ENCODE assay signal across 9 cellular contexts in genomic region chr2:222722327-222722946, GRCh38. TPM values are rescaled to one million over a fixed set of nuclear protein-coding genes. Genes with fewer than 3 reads are reported as not detected.
A peak's percentile ranks its signal among the peaks of the same experiment; 100 is the strongest.
DNase-seq lines count a peak whose midpoint lies in the region; ATAC-seq and TF ChIP-seq lines count a peak whose summit lies in the region.
"Had no signal": no experiment of that assay in that cellular context is flagged by ENCODE, and none has a peak within 500 bp of the region (broad histone marks: within the 10 kb centered on the region; RNA-seq: fewer than 3 reads in every experiment).

No MANE protein-coding gene starts in this region.

- H3K4me1 Mint-ChIP-seq in stimulated activated naive CD8-positive, alpha-beta T cell treated with anti-CD3 and anti-CD28 coated beads, Interleukin-15, amount 100 ng/mL, for 72 hours, result no peaks in the 10 kb centered on the region

- 46 to 50% methylated on average over 2 of the region's 2 CpGs for WGBS in lower leg skin, 2 donors

- H3K4me3 ChIP-seq in adipocyte (ENCODE audit: low read length), result no peak overlapping the region
- H3K4me3 ChIP-seq in lower leg skin (ENCODE audit: low read depth, poor library complexity, severe bottlenecking), result no peak overlapping the region

- H3K27me3 ChIP-seq in adipocyte (replicated peaks; ENCODE audit: control insufficient read depth, insufficient read depth, low read length), result no peaks in the 10 kb centered on the region

- peaks cover 0 to 6% of the 10 kb centered on the region in 2 donors for H3K9me3 Mint-ChIP-seq in stimulated activated naive CD8-positive, alpha-beta T cell treated with anti-CD3 and anti-CD28 coated beads, Interleukin-15, amount 100 ng/mL, for 72 hours

- no peaks in the 10 kb centered on the region for H3K4me1 ChIP-seq in adipocyte (ENCODE audit: control insufficient read depth, insufficient read depth, low read length)

- no peaks in the 10 kb centered on the region for H3K27me3 Mint-ChIP-seq in stimulated activated naive CD8-positive, alpha-beta T cell treated with anti-CD3 and anti-CD28 coated beads, Interleukin-15, amount 100 ng/mL, for 72 hours

- no peak overlapping the region for H3K9ac ChIP-seq in adipocyte (ENCODE audit: low read length)
- H3K9ac ChIP-seq: KMS-11 had no signal

- no peak overlapping the region for H3K27ac Mint-ChIP-seq in stimulated activated naive CD8-positive, alpha-beta T cell treated with anti-CD3 and anti-CD28 coated beads, Interleukin-15, amount 100 ng/mL, for 72 hours

- TF ChIP-seq POLR2A in lower leg skin (IDR thresholded peaks at IDR 0.05), result no peak

- no peaks in the 10 kb centered on the region for H3K9me3 ChIP-seq in adipocyte (ENCODE audit: control insufficient read depth, low read length)

- ATAC-seq in stimulated activated naive CD8-positive, alpha-beta T cell treated with anti-CD3 and anti-CD28 coated beads, Interleukin-15, amount 100 ng/mL, for 72 hours, result peak; percentile 74
- ATAC-seq in stimulated activated naive CD8-positive, alpha-beta T cell treated with anti-CD3 and anti-CD28 coated beads, Interleukin-15, Interleukin-2, amounts not matched to agents 100 U/mL and 50 U/mL, for 24 hours, result no peak
- ATAC-seq in HG02943 (IDR thresholded peaks at IDR 0.05; ENCODE audit: low read depth, unreplicated experiment), result peak; percentile 92

- no peak for TF ChIP-seq CTCF in lower leg skin (IDR thresholded peaks at IDR 0.05)

- intact Hi-C loops in lower leg skin (cut with DNase I; ENCODE audit: low total_unique reads), result no loop called here

- no peak for DNase-seq in stimulated activated naive CD8-positive, alpha-beta T cell treated with anti-CD3 and anti-CD28 coated beads, Interleukin-15, amount 100 ng/mL, for 72 hours
- DNase-seq in stimulated activated naive CD8-positive, alpha-beta T cell treated with anti-CD3 and anti-CD28 coated beads, Interleukin-15, Interleukin-2, amounts not matched to agents 100 U/mL and 50 U/mL, for 24 hours, result no peak
- peak; percentile 73 for DNase-seq in adipocyte (ENCODE audit: low read depth)
- DNase-seq in lower leg skin (ENCODE audit: low spot score in 2 of 2), result no peak
- no peak for DNase-seq in DMS153 (lab: John Stamatoyannopoulos, UW)
- DNase-seq in activated T-cell treated with anti-CD3 and anti-CD28 coated beads, Interleukin-2, amount 50 U/mL, for 48 hours, result no peak
- DNase-seq in NCI-H2107 (lab: John Stamatoyannopoulos, UW), result no peak

- H3K36me3 ChIP-seq in adipocyte (ENCODE audit: control insufficient read depth, insufficient read depth, low read length, severe bottlenecking), result no peaks in the 10 kb centered on the region

- no peak overlapping the region for H3K4me3 Mint-ChIP-seq in stimulated activated naive CD8-positive, alpha-beta T cell treated with anti-CD3 and anti-CD28 coated beads, Interleukin-15, amount 100 ng/mL, for 72 hours

RNA-seq across cellular contexts. Expression of gene MOGAT1, which starts 51.0 kb away (rescaled TPM):
- total RNA-seq in lower leg skin, result not detected
